8 cellular contexts compared by ENCODE assay signal in the genomic region with DNA sequence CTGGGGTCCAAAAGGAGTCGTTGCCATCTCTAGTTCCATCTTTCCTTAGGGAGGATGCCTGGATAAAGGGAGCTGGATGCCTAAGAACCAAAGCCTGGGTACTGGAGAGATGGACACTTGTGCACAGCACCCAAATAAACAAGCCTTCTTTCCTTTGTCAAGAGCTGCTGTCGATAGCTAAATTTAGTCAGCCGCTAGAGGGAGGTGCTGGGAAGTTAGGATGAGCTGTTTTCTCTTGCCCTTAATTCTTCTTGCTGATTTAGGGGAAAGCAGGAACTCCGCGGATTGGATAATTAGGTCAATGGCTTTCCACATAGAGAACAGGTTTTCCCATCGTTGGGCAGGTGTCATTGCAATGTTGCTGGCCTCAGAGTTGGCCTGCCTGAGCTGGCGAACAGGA.
DNase-seq lines count a peak whose midpoint lies in the region; ATAC-seq, FAIRE-seq and TF ChIP-seq lines count a peak whose summit lies in the region.

No MANE protein-coding gene starts in this region.

- peak; percentile 52 for TF ChIP-seq CTCF in D721Med (IDR thresholded peaks at IDR 0.05; ENCODE audit: insufficient read depth, missing control alignments)

- DNase-seq in D721Med (ENCODE audit: insufficient read length, low spot score): no peak
- DNase-seq in HK-2 (ENCODE audit: unreplicated experiment): peak; percentile 8
- peak; percentile 21 for DNase-seq in hepatic stellate cell (ENCODE audit: low spot score)
- peak; percentile 30 for DNase-seq in urothelium cell line (ENCODE audit: low spot score)
- no peak for DNase-seq in GOT3 (lab: John Stamatoyannopoulos, UW)
- DNase-seq in NCI-H1436 treated with DMSO at 0.1 percent for 48 hours (lab: John Stamatoyannopoulos, UW): no peak

- ATAC-seq in SK-N-SH treated with all-trans-retinoic acid at 6 μM for 48 hours (peak; percentile 88), GM18870 (IDR thresholded peaks at IDR 0.05; ENCODE audit: unreplicated experiment) (no peak)

- FAIRE-seq in D721Med (lab: Jason Lieb, UNC): peak; percentile 98
- FAIRE-seq in urothelium cell line (lab: Jason Lieb, UNC): no peak

TF ChIP-seq in SK-N-SH treated with all-trans-retinoic acid at 6 μM for 48 hours, 23 proteins besides CTCF, POLR2A, EP300 and RAD21:
- TF ChIP-seq ZFP3 (CRISPR knock-in tag; IDR thresholded peaks at IDR 0.05) (no peak), PPARA (CRISPR knock-in tag; IDR thresholded peaks at IDR 0.05; ENCODE audit: borderline replicate concordance) (no peak), TCF4 (CRISPR knock-in tag; IDR thresholded peaks at IDR 0.05; ENCODE audit: borderline replicate concordance) (no peak), OSR1 (CRISPR knock-in tag; IDR thresholded peaks at IDR 0.05) (no peak), RARB (CRISPR knock-in tag; IDR thresholded peaks at IDR 0.05) (no peak), ZFP30 (CRISPR knock-in tag; IDR thresholded peaks at IDR 0.05) (no peak), ZC3H10 (CRISPR knock-in tag; IDR thresholded peaks at IDR 0.05) (no peak), ARNTL (CRISPR knock-in tag; IDR thresholded peaks at IDR 0.05; ENCODE audit: borderline replicate concordance, low read depth) (no peak), SNAI2 (CRISPR knock-in tag; IDR thresholded peaks at IDR 0.05) (no peak), TOX (CRISPR knock-in tag; IDR thresholded peaks at IDR 0.05; ENCODE audit: borderline replicate concordance) (no peak), GLIS3 (CRISPR knock-in tag; IDR thresholded peaks at IDR 0.05) (no peak), CSDC2 (CRISPR knock-in tag; IDR thresholded peaks at IDR 0.05) (no peak)
- TF ChIP-seq, protein P1, sequence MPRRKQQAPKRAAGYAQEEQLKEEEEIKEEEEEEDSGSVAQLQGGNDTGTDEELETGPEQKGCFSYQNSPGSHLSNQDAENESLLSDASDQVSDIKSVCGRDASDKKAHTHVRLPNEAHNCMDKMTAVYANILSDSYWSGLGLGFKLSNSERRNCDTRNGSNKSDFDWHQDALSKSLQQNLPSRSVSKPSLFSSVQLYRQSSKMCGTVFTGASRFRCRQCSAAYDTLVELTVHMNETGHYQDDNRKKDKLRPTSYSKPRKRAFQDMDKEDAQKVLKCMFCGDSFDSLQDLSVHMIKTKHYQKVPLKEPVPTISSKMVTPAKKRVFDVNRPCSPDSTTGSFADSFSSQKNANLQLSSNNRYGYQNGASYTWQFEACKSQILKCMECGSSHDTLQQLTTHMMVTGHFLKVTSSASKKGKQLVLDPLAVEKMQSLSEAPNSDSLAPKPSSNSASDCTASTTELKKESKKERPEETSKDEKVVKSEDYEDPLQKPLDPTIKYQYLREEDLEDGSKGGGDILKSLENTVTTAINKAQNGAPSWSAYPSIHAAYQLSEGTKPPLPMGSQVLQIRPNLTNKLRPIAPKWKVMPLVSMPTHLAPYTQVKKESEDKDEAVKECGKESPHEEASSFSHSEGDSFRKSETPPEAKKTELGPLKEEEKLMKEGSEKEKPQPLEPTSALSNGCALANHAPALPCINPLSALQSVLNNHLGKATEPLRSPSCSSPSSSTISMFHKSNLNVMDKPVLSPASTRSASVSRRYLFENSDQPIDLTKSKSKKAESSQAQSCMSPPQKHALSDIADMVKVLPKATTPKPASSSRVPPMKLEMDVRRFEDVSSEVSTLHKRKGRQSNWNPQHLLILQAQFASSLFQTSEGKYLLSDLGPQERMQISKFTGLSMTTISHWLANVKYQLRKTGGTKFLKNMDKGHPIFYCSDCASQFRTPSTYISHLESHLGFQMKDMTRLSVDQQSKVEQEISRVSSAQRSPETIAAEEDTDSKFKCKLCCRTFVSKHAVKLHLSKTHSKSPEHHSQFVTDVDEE (CRISPR knock-in tag; IDR thresholded peaks at IDR 0.05): no peak
- TF ChIP-seq, protein P2, sequence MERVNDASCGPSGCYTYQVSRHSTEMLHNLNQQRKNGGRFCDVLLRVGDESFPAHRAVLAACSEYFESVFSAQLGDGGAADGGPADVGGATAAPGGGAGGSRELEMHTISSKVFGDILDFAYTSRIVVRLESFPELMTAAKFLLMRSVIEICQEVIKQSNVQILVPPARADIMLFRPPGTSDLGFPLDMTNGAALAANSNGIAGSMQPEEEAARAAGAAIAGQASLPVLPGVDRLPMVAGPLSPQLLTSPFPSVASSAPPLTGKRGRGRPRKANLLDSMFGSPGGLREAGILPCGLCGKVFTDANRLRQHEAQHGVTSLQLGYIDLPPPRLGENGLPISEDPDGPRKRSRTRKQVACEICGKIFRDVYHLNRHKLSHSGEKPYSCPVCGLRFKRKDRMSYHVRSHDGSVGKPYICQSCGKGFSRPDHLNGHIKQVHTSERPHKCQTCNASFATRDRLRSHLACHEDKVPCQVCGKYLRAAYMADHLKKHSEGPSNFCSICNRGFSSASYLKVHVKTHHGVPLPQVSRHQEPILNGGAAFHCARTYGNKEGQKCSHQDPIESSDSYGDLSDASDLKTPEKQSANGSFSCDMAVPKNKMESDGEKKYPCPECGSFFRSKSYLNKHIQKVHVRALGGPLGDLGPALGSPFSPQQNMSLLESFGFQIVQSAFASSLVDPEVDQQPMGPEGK (CRISPR knock-in tag; IDR thresholded peaks at IDR 0.05; ENCODE audit: borderline replicate concordance): no peak
- TF ChIP-seq, protein P3, sequence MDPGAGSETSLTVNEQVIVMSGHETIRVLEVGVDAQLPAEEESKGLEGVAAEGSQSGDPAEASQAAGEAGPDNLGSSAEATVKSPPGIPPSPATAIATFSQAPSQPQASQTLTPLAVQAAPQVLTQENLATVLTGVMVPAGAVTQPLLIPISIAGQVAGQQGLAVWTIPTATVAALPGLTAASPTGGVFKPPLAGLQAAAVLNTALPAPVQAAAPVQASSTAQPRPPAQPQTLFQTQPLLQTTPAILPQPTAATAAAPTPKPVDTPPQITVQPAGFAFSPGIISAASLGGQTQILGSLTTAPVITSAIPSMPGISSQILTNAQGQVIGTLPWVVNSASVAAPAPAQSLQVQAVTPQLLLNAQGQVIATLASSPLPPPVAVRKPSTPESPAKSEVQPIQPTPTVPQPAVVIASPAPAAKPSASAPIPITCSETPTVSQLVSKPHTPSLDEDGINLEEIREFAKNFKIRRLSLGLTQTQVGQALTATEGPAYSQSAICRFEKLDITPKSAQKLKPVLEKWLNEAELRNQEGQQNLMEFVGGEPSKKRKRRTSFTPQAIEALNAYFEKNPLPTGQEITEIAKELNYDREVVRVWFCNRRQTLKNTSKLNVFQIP (CRISPR knock-in tag; IDR thresholded peaks at IDR 0.05; ENCODE audit: borderline replicate concordance, low read depth): no peak
- TF ChIP-seq, protein P4, sequence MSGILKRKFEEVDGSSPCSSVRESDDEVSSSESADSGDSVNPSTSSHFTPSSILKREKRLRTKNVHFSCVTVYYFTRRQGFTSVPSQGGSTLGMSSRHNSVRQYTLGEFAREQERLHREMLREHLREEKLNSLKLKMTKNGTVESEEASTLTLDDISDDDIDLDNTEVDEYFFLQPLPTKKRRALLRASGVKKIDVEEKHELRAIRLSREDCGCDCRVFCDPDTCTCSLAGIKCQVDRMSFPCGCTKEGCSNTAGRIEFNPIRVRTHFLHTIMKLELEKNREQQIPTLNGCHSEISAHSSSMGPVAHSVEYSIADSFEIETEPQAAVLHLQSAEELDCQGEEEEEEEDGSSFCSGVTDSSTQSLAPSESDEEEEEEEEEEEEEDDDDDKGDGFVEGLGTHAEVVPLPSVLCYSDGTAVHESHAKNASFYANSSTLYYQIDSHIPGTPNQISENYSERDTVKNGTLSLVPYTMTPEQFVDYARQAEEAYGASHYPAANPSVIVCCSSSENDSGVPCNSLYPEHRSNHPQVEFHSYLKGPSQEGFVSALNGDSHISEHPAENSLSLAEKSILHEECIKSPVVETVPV (CRISPR knock-in tag; IDR thresholded peaks at IDR 0.05): no peak

Comparison
In these comparisons a context has a peak if more than half of its experiments do, and no peak if none do; other contexts are left out.
1. DNase-seq: peak in HK-2 (single experiment), hepatic stellate cell (single experiment) and urothelium cell line (single experiment); none in D721Med (single experiment), GOT3 (single experiment) and NCI-H1436 treated with DMSO at 0.1 percent for 48 hours (single experiment).